In the genomic region with DNA sequence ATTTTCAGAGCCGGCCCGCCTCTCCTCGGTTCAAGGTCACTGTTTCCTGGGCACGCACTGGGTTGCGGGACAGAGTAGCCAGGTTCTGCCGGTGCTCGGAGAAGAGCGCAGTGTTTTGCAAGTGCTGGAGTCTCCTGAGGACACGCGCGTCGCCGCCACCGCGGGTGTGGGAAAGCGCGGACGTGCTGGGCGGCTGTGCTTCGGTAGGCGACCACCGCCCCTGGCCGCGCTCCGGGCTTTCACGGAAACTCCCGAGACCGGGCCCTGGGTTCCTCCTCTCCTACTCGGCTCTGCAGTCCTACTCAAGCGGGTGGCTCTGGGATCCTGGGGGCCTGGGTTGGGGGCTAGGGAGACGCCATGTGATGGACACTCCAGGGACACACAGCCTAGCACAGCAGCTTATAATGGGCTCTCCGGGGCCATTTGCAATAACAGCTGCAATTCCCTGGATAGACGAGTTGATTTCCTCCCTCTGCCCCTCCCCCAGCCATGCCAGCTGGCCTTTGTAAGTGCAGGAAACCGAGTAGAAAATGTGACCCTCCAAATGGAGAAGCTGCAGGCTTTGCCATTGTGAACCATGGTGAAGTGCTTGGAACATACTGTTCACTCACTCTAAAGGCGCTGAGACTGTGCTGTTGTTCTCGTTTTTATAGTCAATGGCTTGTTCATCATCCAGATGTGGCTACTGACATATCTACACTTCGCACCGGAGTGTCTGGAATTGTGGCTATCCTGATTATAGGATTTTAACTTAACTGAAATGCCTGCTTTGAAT, we compare ENCODE assay signal across 8 cellular contexts. TPM values are rescaled to one million over a fixed set of nuclear protein-coding genes. Genes with fewer than 3 reads are reported as not detected.
DNase-seq lines count a peak whose midpoint lies in the region; ATAC-seq and TF ChIP-seq lines count a peak whose summit lies in the region.

No MANE protein-coding gene starts in this region.

- H3K4me1 Mint-ChIP-seq in T-helper 17 cell (peaks cover 27% of the 10 kb centered on the region), nephron progenitor cell (peaks cover 37% of the 10 kb centered on the region)

- H3K27ac Mint-ChIP-seq in T-helper 17 cell (peak overlapping the region; percentile 95), nephron progenitor cell (no peak overlapping the region)

- H3K27me3 Mint-ChIP-seq in T-helper 17 cell, result no peaks in the 10 kb centered on the region
- H3K27me3 Mint-ChIP-seq in nephron progenitor cell (ENCODE audit: low read depth, poor library complexity), result peaks cover 64% of the 10 kb centered on the region

- DNase-seq in NCI-H2107 treated with DMSO at 0.1 percent for 48 hours (lab: John Stamatoyannopoulos, UW; ENCODE audit: unreplicated experiment), result peak; percentile 20
- DNase-seq in NCI-H2107 (lab: John Stamatoyannopoulos, UW), result no peak
- no peak for DNase-seq in T-helper 17 cell
- no peak for DNase-seq in fibroblast of mammary gland (ENCODE audit: low read depth)
- DNase-seq in nephron progenitor cell, result peak; percentile 45
- no peak for DNase-seq in NCI-H1694 (lab: John Stamatoyannopoulos, UW)
- DNase-seq in NAMALWA (ENCODE audit: low spot score), result no peak

- TF ChIP-seq CTCF in fibroblast of mammary gland (conservative IDR thresholded peaks at IDR 0.05; ENCODE audit: control insufficient read depth, insufficient read depth, low read depth, low read length), result no peak
- TF ChIP-seq CTCF in nephron progenitor cell (IDR thresholded peaks at IDR 0.05), result no peak

- H3K4me3 Mint-ChIP-seq in T-helper 17 cell, result peak overlapping the region; percentile 93
- peak overlapping the region; percentile 82 for H3K4me3 Mint-ChIP-seq in nephron progenitor cell

- H3K9me3 ChIP-seq in T-helper 17 cell (ENCODE audit: control insufficient read depth, low read length, poor library complexity, severe bottlenecking), result no peaks in the 10 kb centered on the region

- peak overlapping the region; percentile 44 for H3K4me3 ChIP-seq in fibroblast of mammary gland (ENCODE audit: control insufficient read depth, low read depth, low read length)

- no peaks in the 10 kb centered on the region for H3K9me3 Mint-ChIP-seq in nephron progenitor cell

- ATAC-seq in T-helper 17 cell (no peak), GM21423 (IDR thresholded peaks at IDR 0.05; ENCODE audit: unreplicated experiment) (no peak)

- no peaks in the 10 kb centered on the region for H3K36me3 Mint-ChIP-seq in T-helper 17 cell (ENCODE audit: low read depth)
- H3K36me3 Mint-ChIP-seq in nephron progenitor cell (ENCODE audit: low read depth), result no peaks in the 10 kb centered on the region

RNA-seq across cellular contexts. Expression of gene FRAT1, which starts 2.1 kb away (rescaled TPM):
- total RNA-seq in T-helper 17 cell, result 10 to 100 TPM; 24.4 to 26.5 TPM

RNA-seq across cellular contexts. Expression of gene FRAT2, which starts 13.3 kb away (rescaled TPM):
- 10 to 100 TPM; 16.8 to 21.7 TPM for total RNA-seq in T-helper 17 cell

RNA-seq across cellular contexts. Expression of gene ARHGAP19, which starts 28.8 kb away (rescaled TPM):
- total RNA-seq in T-helper 17 cell, result 10 to 100 TPM in 1 of 2 donors, 1 to 10 TPM in 1; 9.3 to 15.7 TPM

Comparison
In these comparisons a context has a peak if more than half of its experiments do, and no peak if none do; other contexts are left out.
1. DNase-seq: peak in NCI-H2107 treated with DMSO at 0.1 percent for 48 hours (single experiment) and nephron progenitor cell (single experiment); none in NCI-H2107 (single experiment), T-helper 17 cell (0 of 3), fibroblast of mammary gland (single experiment), NCI-H1694 (single experiment) and NAMALWA (single experiment).